Comparison of ENCODE assay signal across 1 cellular context in genomic region chr16:56611281-56611833, GRCh38.
TF ChIP-seq lines count a peak whose summit lies in the region.

No MANE protein-coding gene starts in this region.

TF ChIP-seq in A549, 52 proteins besides CTCF, POLR2A, EP300 and RAD21 (continued from another document):
- TF ChIP-seq E2F6 (IDR thresholded peaks at IDR 0.05; ENCODE audit: borderline replicate concordance, low read depth) (no peak), RFX5 (IDR thresholded peaks at IDR 0.05) (no peak)
